ENCODE assay signal across 17 cellular contexts in genomic region chr3:151612119-151612518, GRCh38.
"Had no signal": no experiment of that assay in that cellular context is flagged by ENCODE, and none has a peak within 500 bp of the region (broad histone marks: within the 10 kb centered on the region; RNA-seq: fewer than 3 reads in every experiment).

No MANE protein-coding gene starts in this region.

- H3K4me3 ChIP-seq: esophagus muscularis mucosa, psoas muscle, transverse colon had no signal

- H3K4me3 Mint-ChIP-seq: central memory CD8-positive, alpha-beta T cell; effector memory CD8-positive, alpha-beta T cell; immature natural killer cell; naive B cell; nephron progenitor cell had no signal

- H3K27ac ChIP-seq: epithelial cell of prostate, gastrocnemius medialis, psoas muscle, transverse colon had no signal

- H3K27ac Mint-ChIP-seq: effector memory CD8-positive, alpha-beta T cell; immature natural killer cell; naive B cell; nephron progenitor cell had no signal

- H3K9me3 Mint-ChIP-seq: central memory CD8-positive, alpha-beta T cell; effector memory CD8-positive, alpha-beta T cell had no signal

- H3K36me3 ChIP-seq: esophagus muscularis mucosa, gastrocnemius medialis, transverse colon had no signal

- FAIRE-seq: keratinocyte, small intestine had no signal

- H3K36me3 Mint-ChIP-seq: immature natural killer cell, naive B cell had no signal

- H3K27me3 Mint-ChIP-seq: naive B cell had no signal

- H3K27me3 ChIP-seq: esophagus muscularis mucosa, gastrocnemius medialis, transverse colon had no signal

- H3K4me1 ChIP-seq: esophagus muscularis mucosa, gastrocnemius medialis, psoas muscle, transverse colon had no signal

- H3K9me3 ChIP-seq: esophagus muscularis mucosa, gastrocnemius medialis, psoas muscle, transverse colon had no signal

- ATAC-seq: effector memory CD8-positive, alpha-beta T cell; gastrocnemius medialis; psoas muscle had no signal

- H3K4me1 Mint-ChIP-seq: central memory CD8-positive, alpha-beta T cell; immature natural killer cell; naive B cell had no signal

- DNase-seq: effector memory CD8-positive, alpha-beta T cell; gastrocnemius medialis; immature natural killer cell; mesendoderm; naive B cell; nephron progenitor cell; psoas muscle; retina; small intestine; stimulated activated CD4-positive, alpha-beta T cell treated with anti-CD3 and anti-CD28 coated beads, Interleukin-12 subunit alpha, Interleukin-12 subunit beta, amount 100 ng/mL, for 4 hours; stimulated activated CD4-positive, alpha-beta T cell treated with anti-CD3 and anti-CD28 coated beads, Interleukin-2, amount 100 ng/mL, for 48 hours; stimulated activated naive CD4-positive, alpha-beta T cell treated with Interleukin-2 at 50 U/mL for 16 hours; transverse colon had no signal
